ENCODE assay signal across 8 cellular contexts in genomic region chr17:79844869-79845600, GRCh38. TPM values are rescaled to one million over a fixed set of nuclear protein-coding genes. Genes with fewer than 3 reads are reported as not detected.
DNase-seq lines count a peak whose midpoint lies in the region; ATAC-seq, FAIRE-seq and TF ChIP-seq lines count a peak whose summit lies in the region.

No MANE protein-coding gene starts in this region.

- no peak overlapping the region for H3K27ac ChIP-seq in A673 (ENCODE audit: low read depth, low read length, poor library complexity, severe bottlenecking)
- H3K27ac ChIP-seq in PC-3 (ENCODE audit: low read length): no peak overlapping the region
- peak overlapping the region; percentile 9 to 23 for H3K27ac ChIP-seq in ascending aorta
- no peak overlapping the region for H3K27ac ChIP-seq in iPS-18a (ENCODE audit: low read length)
- peak overlapping the region; percentile 60 to 74 for H3K27ac ChIP-seq in small intestine (ENCODE audit: low read depth in 1 of 2, low read length in 1 of 2)

- peak overlapping the region; percentile 100 for H3K4me2 ChIP-seq in PC-3 (ENCODE audit: low read length)

- no peaks in the 10 kb centered on the region for H3K79me2 ChIP-seq in PC-3 (ENCODE audit: low read length)

- no peaks in the 10 kb centered on the region for H4K20me1 ChIP-seq in PC-3 (ENCODE audit: low read length)

- H3K27me3 ChIP-seq in A673 (replicated peaks; ENCODE audit: insufficient read depth, low read depth, low read length, poor library complexity) (peaks cover 40% of the 10 kb centered on the region), PC-3 (ENCODE audit: low read length) (peaks cover 38% of the 10 kb centered on the region), ascending aorta (peaks cover 32% of the 10 kb centered on the region), iPS-18a (ENCODE audit: control insufficient read depth, insufficient read depth, low read length) (peaks cover 93% of the 10 kb centered on the region), small intestine (ENCODE audit: control insufficient read depth in 2 of 2, insufficient read depth in 2 of 2, low read length in 2 of 2) (peaks cover 0 to 16% of the 10 kb centered on the region in 2 donors)

- BruUV-seq in A673 (replicated peaks; lab: Mats Ljungman, UMichigan) (no TSS peak), PC-3 (replicated peaks; lab: Mats Ljungman, UMichigan) (no TSS peak)

- DNase-seq in A673 (ENCODE audit: low spot score) (peak; percentile 60), GM10248 (ENCODE audit: extremely low spot score) (peak; percentile 85), PC-3 (peak; percentile 63), ascending aorta (ENCODE audit: low spot score in 2 of 2) (no peak), small intestine (peak; percentile 64), globus pallidus (ENCODE audit: low spot score) (no peak)

- CTCF ChIA-PET in A673 (lab: Charles Lee): interaction anchor here (0.5 to 1.0 kb wide), 8 partner anchors 10 to 97 kb away, joined by 3 to 6 read pairs (median 3); no protein-coding TSS in a partner anchor
- CTCF ChIA-PET in GM10248 (lab: Yijun Ruan, JAX): interaction anchor here (0.6 to 2.7 kb wide), 24 partner anchors 8 to 130 kb away, joined by 3 to 12 read pairs (median 4); partner anchors contain the start of gene CBX8
- CTCF ChIA-PET in PC-3 (lab: Charles Lee): interaction anchor here (1.0 to 1.2 kb wide), 5 partner anchors 10 to 126 kb away, joined by 3 to 12 read pairs (median 3); partner anchors contain the start of gene CBX8

- peak overlapping the region; percentile 86 for H2AFZ ChIP-seq in PC-3 (ENCODE audit: low read length)

- H3K9me2 ChIP-seq in PC-3 (replicated peaks; ENCODE audit: low read length): no peaks in the 10 kb centered on the region

- H3K9ac ChIP-seq in PC-3 (ENCODE audit: low read length) (no peak overlapping the region), iPS-18a (ENCODE audit: low read length) (no peak overlapping the region)

- no peaks in the 10 kb centered on the region for H3F3A ChIP-seq in PC-3 (ENCODE audit: low read length, unreplicated experiment)

- peak; percentile 55 for ATAC-seq in PC-3
- ATAC-seq in GM21717 (IDR thresholded peaks at IDR 0.05; ENCODE audit: unreplicated experiment): no peak

- H3K4me1 ChIP-seq in A673 (ENCODE audit: insufficient read depth, low read length, poor library complexity, severe bottlenecking) (peaks cover 46% of the 10 kb centered on the region), PC-3 (ENCODE audit: insufficient read depth, low read length) (peaks cover 28% of the 10 kb centered on the region), ascending aorta (peaks cover 15 to 34% of the 10 kb centered on the region in 2 donors), iPS-18a (ENCODE audit: control insufficient read depth, low read depth, low read length) (peaks cover 4% of the 10 kb centered on the region), small intestine (ENCODE audit: control insufficient read depth in 2 of 2, insufficient read depth in 1 of 2, low read depth in 1 of 2, low read length in 1 of 2) (peaks cover 0 to 4% of the 10 kb centered on the region in 2 donors)

- TF ChIP-seq CTCF in A673 (conservative IDR thresholded peaks at IDR 0.05; ENCODE audit: low read depth, low read length) (peak; percentile 68), GM10248 (IDR thresholded peaks at IDR 0.05; ENCODE audit: control extremely low read depth, extremely low read depth, low read depth, missing control alignments) (peak; percentile 79), PC-3 (conservative IDR thresholded peaks at IDR 0.05; ENCODE audit: low read depth, low read length) (peak; percentile 72), ascending aorta (IDR thresholded peaks at IDR 0.05) (peak; percentile 13 to 76 (median 76))

- POLR2A ChIA-PET in A673 (lab: Charles Lee; ENCODE audit: low non-redundant PET) (no interaction called here), GM10248 (lab: Yijun Ruan, JAX) (no interaction called here), PC-3 (lab: Charles Lee; ENCODE audit: unreplicated experiment) (no interaction called here)

- H3K36me3 ChIP-seq in A673 (ENCODE audit: insufficient read depth, low read length, poor library complexity, severe bottlenecking): no peaks in the 10 kb centered on the region
- H3K36me3 ChIP-seq in PC-3 (ENCODE audit: low read depth, low read length): no peaks in the 10 kb centered on the region
- no peaks in the 10 kb centered on the region for H3K36me3 ChIP-seq in ascending aorta
- no peaks in the 10 kb centered on the region for H3K36me3 ChIP-seq in iPS-18a (ENCODE audit: control insufficient read depth, low read depth, low read length)
- H3K36me3 ChIP-seq in small intestine (ENCODE audit: control insufficient read depth in 2 of 2, insufficient read depth in 2 of 2, low read length in 2 of 2): no peaks in the 10 kb centered on the region

- H3K4me3 ChIP-seq in A673 (ENCODE audit: low read depth, low read length, poor library complexity, severe bottlenecking) (no peak overlapping the region), PC-3 (ENCODE audit: low read length) (peak overlapping the region; percentile 82), ascending aorta (peak overlapping the region; percentile 59 to 64), iPS-18a (ENCODE audit: low read length) (peak overlapping the region; percentile 14), small intestine (ENCODE audit: low read depth in 1 of 2, low read length in 2 of 2) (peak overlapping the region in 1 of 2 donors; percentile 54)

- intact Hi-C loops in A673 (cut with micrococcal nuclease; ENCODE audit: unreplicated experiment): loop anchor here (5.0 kb wide), 1 partner anchor 127 kb away; no protein-coding TSS in a partner anchor
- intact Hi-C loops in PC-3 (cut with micrococcal nuclease): loop anchor here (1.0 to 5.0 kb wide), 2 partner anchors 48 to 146 kb away; partner anchors contain the start of gene CBX8
- intact Hi-C loops in ascending aorta (cut with DNase I): loop anchor here (5.0 kb wide), 1 partner anchor 68 kb away; the partner anchor contains the start of gene CBX2

- H3K9me3 ChIP-seq in A673 (ENCODE audit: low read depth, low read length, poor library complexity, severe bottlenecking): no peaks in the 10 kb centered on the region
- H3K9me3 ChIP-seq in PC-3 (ENCODE audit: low read length): no peaks in the 10 kb centered on the region
- H3K9me3 ChIP-seq in ascending aorta: no peaks in the 10 kb centered on the region
- no peaks in the 10 kb centered on the region for H3K9me3 ChIP-seq in iPS-18a (ENCODE audit: control insufficient read depth, low read depth, low read length)
- H3K9me3 ChIP-seq in small intestine (ENCODE audit: control insufficient read depth, low read depth): no peaks in the 10 kb centered on the region

- FAIRE-seq in small intestine (lab: Jason Lieb, UNC): no peak

- WGBS in small intestine, 3 donors: 2 to 5% (median 3%) methylated on average over 23 to 38 of the region's 38 CpGs

RNA-seq across cellular contexts. Expression of gene CBX4, which starts 5.8 kb away (rescaled TPM):
- total RNA-seq in A673 (2021): 42.6 and 45.5 TPM in 2 replicates
- total RNA-seq in PC-3 (2014; rRNA removed): 53.5 and 75.4 TPM in 2 replicates
- total RNA-seq in ascending aorta: 25.7 TPM
- 10 to 100 TPM in 1 of 3 donors, 1 to 10 TPM in 2; 5.4 to 15.2 (median 6.3) TPM for polyA plus RNA-seq in small intestine

RNA-seq across cellular contexts. Expression of gene CBX8, which starts 48.2 kb away (rescaled TPM):
- total RNA-seq in A673 (2021): 24.5 and 27.0 TPM in 2 replicates
- total RNA-seq in PC-3 (2014; rRNA removed): 11.3 and 12.8 TPM in 2 replicates
- 1.1 TPM for total RNA-seq in ascending aorta
- 1 to 10 TPM; 2.7 to 6.1 (median 4.5) TPM for polyA plus RNA-seq in small intestine

Comparison
In these comparisons a context has a peak if more than half of its experiments do, and no peak if none do; other contexts are left out.
1. DNase-seq: peak in A673 (single experiment), GM10248 (single experiment), PC-3 (single experiment) and small intestine (single experiment); none in ascending aorta (0 of 2) and globus pallidus (single experiment).
2. H3K27ac ChIP-seq: peak in ascending aorta (2 of 2) and small intestine (2 of 2); none in A673 (single experiment), PC-3 (single experiment) and iPS-18a (single experiment).
3. Peak in every context shown above with its lines, with median percentiles within 50 percentile points of each other: CTCF ChIP-seq.